14 cellular contexts compared by ENCODE assay signal in the genomic region with DNA sequence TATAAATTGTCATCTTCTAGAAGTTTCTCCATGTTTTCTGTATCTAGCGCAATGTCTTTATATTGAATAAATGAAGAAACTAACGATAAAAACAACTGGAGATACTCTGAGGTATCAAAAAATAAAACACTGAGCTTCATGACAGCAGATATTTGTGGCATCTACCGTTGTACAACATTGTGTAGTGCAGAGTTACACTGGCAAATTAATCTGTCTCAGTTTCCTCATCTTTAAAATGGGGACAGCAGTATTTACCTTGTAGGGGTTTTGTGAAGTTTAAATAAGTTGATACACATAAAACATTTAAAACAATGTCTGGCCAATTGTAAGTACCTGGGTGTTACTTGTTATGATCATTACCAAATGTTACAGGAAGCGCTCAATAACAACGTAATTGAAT.
"Had no signal": no experiment of that assay in that cellular context is flagged by ENCODE, and none has a peak within 500 bp of the region (broad histone marks: within the 10 kb centered on the region; RNA-seq: fewer than 3 reads in every experiment).

No MANE protein-coding gene starts in this region.

- H3K27me3 ChIP-seq: dorsolateral prefrontal cortex, esophagus muscularis mucosa, right atrium auricular region, transverse colon had no signal

- H3K27ac ChIP-seq: dorsolateral prefrontal cortex, right atrium auricular region had no signal

- H3K4me3 Mint-ChIP-seq: activated naive CD4-positive, alpha-beta T cell treated with anti-CD3 and anti-CD28 coated beads, Interleukin-2, amount 50 U/mL, for 24 hours; naive B cell; stimulated activated memory B cell treated with anti-CD40 and anti-IgM and Interleukin-4, amounts not matched to agents 10 μg/mL and 1 μg/mL and 100 μg/mL, for 72 hours had no signal

- H3K9me3 Mint-ChIP-seq: activated naive CD4-positive, alpha-beta T cell treated with anti-CD3 and anti-CD28 coated beads, Interleukin-2, amount 50 U/mL, for 24 hours; naive B cell; stimulated activated memory B cell treated with anti-CD40 and anti-IgM and Interleukin-4, amounts not matched to agents 10 μg/mL and 1 μg/mL and 100 μg/mL, for 72 hours had no signal

- H3K4me3 ChIP-seq: dorsolateral prefrontal cortex, esophagus muscularis mucosa, right atrium auricular region, transverse colon had no signal

- H3K27me3 Mint-ChIP-seq: activated CD4-positive, alpha-beta T cell treated with anti-CD3 and anti-CD28 coated beads for 36 hours; activated naive CD4-positive, alpha-beta T cell treated with anti-CD3 and anti-CD28 coated beads, Interleukin-2, amount 50 U/mL, for 24 hours; naive B cell; stimulated activated memory B cell treated with anti-CD40 and anti-IgM and Interleukin-4, amounts not matched to agents 10 μg/mL and 1 μg/mL and 100 μg/mL, for 72 hours had no signal

- H3K36me3 ChIP-seq: esophagus muscularis mucosa, right atrium auricular region, transverse colon had no signal

- H3K9me3 ChIP-seq: esophagus muscularis mucosa, right atrium auricular region, transverse colon had no signal

- DNase-seq: activated CD4-positive, alpha-beta T cell treated with anti-CD3 and anti-CD28 coated beads for 36 hours; activated CD8-positive, alpha-beta memory T cell treated with anti-CD3 and anti-CD28 coated beads for 24 hours; amygdala; dorsolateral prefrontal cortex; hypothalamus; left colon; naive B cell; posterior cingulate gyrus; T1000; transverse colon had no signal

- H3K27ac Mint-ChIP-seq: activated naive CD4-positive, alpha-beta T cell treated with anti-CD3 and anti-CD28 coated beads, Interleukin-2, amount 50 U/mL, for 24 hours; naive B cell; stimulated activated memory B cell treated with anti-CD40 and anti-IgM and Interleukin-4, amounts not matched to agents 10 μg/mL and 1 μg/mL and 100 μg/mL, for 72 hours had no signal

- ATAC-seq: left colon; stimulated activated memory B cell treated with anti-CD40 and anti-IgM and Interleukin-4, amounts not matched to agents 10 μg/mL and 1 μg/mL and 100 μg/mL, for 72 hours had no signal

- H3K36me3 Mint-ChIP-seq: stimulated activated memory B cell treated with anti-CD40 and anti-IgM and Interleukin-4, amounts not matched to agents 10 μg/mL and 1 μg/mL and 100 μg/mL, for 72 hours had no signal
